14 cellular contexts compared by ENCODE assay signal in genomic region chr13:44840131-44840530, GRCh38.
"Had no signal": no experiment of that assay in that cellular context is flagged by ENCODE, and none has a peak within 500 bp of the region (broad histone marks: within the 10 kb centered on the region; RNA-seq: fewer than 3 reads in every experiment).

No MANE protein-coding gene starts in this region.

- DNase-seq: activated CD4-positive, alpha-beta memory T cell treated with anti-CD3 and anti-CD28 coated beads for 36 hours; activated CD4-positive, alpha-beta T cell treated with anti-CD3 and anti-CD28 coated beads for 4 hours; activated naive CD4-positive, alpha-beta T cell; activated T-cell treated with anti-CD3 and anti-CD28 coated beads for 4 hours; immature natural killer cell; left ventricle myocardium superior; naive B cell; stimulated activated CD4-positive, alpha-beta T cell treated with anti-CD3 and anti-CD28 coated beads, Interleukin-4, amount 100 ng/mL, for 24 hours had no signal

- H3K36me3 Mint-ChIP-seq: activated CD4-positive, alpha-beta memory T cell treated with anti-CD3 and anti-CD28 coated beads for 36 hours; immature natural killer cell; naive B cell; stimulated activated memory B cell treated with anti-CD40 and anti-IgM and Interleukin-4, amounts not matched to agents 10 μg/mL and 1 μg/mL and 100 μg/mL, for 72 hours; WTC11 had no signal

- ATAC-seq: left ventricle myocardium superior; stimulated activated memory B cell treated with anti-CD40 and anti-IgM and Interleukin-4, amounts not matched to agents 10 μg/mL and 1 μg/mL and 100 μg/mL, for 72 hours; WTC11 had no signal

- H3K27ac ChIP-seq: skin epidermis had no signal

- H3K4me3 Mint-ChIP-seq: activated CD4-positive, alpha-beta memory T cell treated with anti-CD3 and anti-CD28 coated beads for 36 hours; immature natural killer cell; naive B cell; neural crest cell; stimulated activated memory B cell treated with anti-CD40 and anti-IgM and Interleukin-4, amounts not matched to agents 10 μg/mL and 1 μg/mL and 100 μg/mL, for 72 hours; T-helper 2 cell treated with Interferon-gamma antibody and Interleukin-4, amounts not matched to agents 5 μg/mL and 100 μg/mL, for 36 hours; WTC11 had no signal

- H3K4me3 ChIP-seq: skin epidermis had no signal

- H3K27me3 Mint-ChIP-seq: progenitor cell of endocrine pancreas; stimulated activated memory B cell treated with anti-CD40 and anti-IgM and Interleukin-4, amounts not matched to agents 10 μg/mL and 1 μg/mL and 100 μg/mL, for 72 hours had no signal

- H3K27ac Mint-ChIP-seq: activated CD4-positive, alpha-beta memory T cell treated with anti-CD3 and anti-CD28 coated beads for 36 hours; immature natural killer cell; naive B cell; progenitor cell of endocrine pancreas; stimulated activated memory B cell treated with anti-CD40 and anti-IgM and Interleukin-4, amounts not matched to agents 10 μg/mL and 1 μg/mL and 100 μg/mL, for 72 hours; T-helper 2 cell treated with Interferon-gamma antibody and Interleukin-4, amounts not matched to agents 5 μg/mL and 100 μg/mL, for 36 hours; WTC11 had no signal

- H3K9me3 Mint-ChIP-seq: activated CD4-positive, alpha-beta memory T cell treated with anti-CD3 and anti-CD28 coated beads for 36 hours; immature natural killer cell; naive B cell; neural crest cell; stimulated activated memory B cell treated with anti-CD40 and anti-IgM and Interleukin-4, amounts not matched to agents 10 μg/mL and 1 μg/mL and 100 μg/mL, for 72 hours; T-helper 2 cell treated with Interferon-gamma antibody and Interleukin-4, amounts not matched to agents 5 μg/mL and 100 μg/mL, for 36 hours had no signal

- H3K4me1 Mint-ChIP-seq: immature natural killer cell; naive B cell; neural crest cell; stimulated activated memory B cell treated with anti-CD40 and anti-IgM and Interleukin-4, amounts not matched to agents 10 μg/mL and 1 μg/mL and 100 μg/mL, for 72 hours; WTC11 had no signal
